ENCODE assay signal across 23 cellular contexts in genomic region chr12:98840325-98840724, GRCh38.
"Had no signal": no experiment of that assay in that cellular context is flagged by ENCODE, and none has a peak within 500 bp of the region (broad histone marks: within the 10 kb centered on the region; RNA-seq: fewer than 3 reads in every experiment).

No MANE protein-coding gene starts in this region.

- DNase-seq: hypothalamus; immature natural killer cell; kidney; left colon; left lung; lower lobe of right lung; mammary epithelial cell; mesenchymal stem cell; naive thymus-derived CD8-positive, alpha-beta T cell; nucleus accumbens; pancreas; posterior cingulate gyrus; retina; right cardiac atrium; stimulated activated CD4-positive, alpha-beta T cell treated with anti-CD3 and anti-CD28 coated beads, Interleukin-12 subunit alpha, Interleukin-12 subunit beta, amount 100 ng/mL, for 4 hours; stimulated activated CD4-positive, alpha-beta T cell treated with anti-CD3 and anti-CD28 coated beads, Interleukin-4, amount 100 ng/mL, for 24 hours; stimulated activated naive CD4-positive, alpha-beta T cell; upper lobe of left lung had no signal

- H3K27me3 ChIP-seq: pancreas, suprapubic skin, tibial nerve, upper lobe of left lung, vagina had no signal

- H3K27ac ChIP-seq: left lung, lower lobe of right lung, pancreas, prostate gland, skin epidermis, suprapubic skin, tibial nerve, upper lobe of left lung, vagina had no signal

- H3K4me3 ChIP-seq: left lung, lower lobe of right lung, pancreas, prostate gland, skin epidermis, suprapubic skin, tibial nerve, upper lobe of left lung, vagina had no signal
